ENCODE assay signal across 24 cellular contexts in genomic region chr6:149237464-149237863, GRCh38.
DNase-seq lines count a peak whose midpoint lies in the region; ATAC-seq, FAIRE-seq and TF ChIP-seq lines count a peak whose summit lies in the region.
"Had no signal": no experiment of that assay in that cellular context is flagged by ENCODE, and none has a peak within 500 bp of the region (broad histone marks: within the 10 kb centered on the region; RNA-seq: fewer than 3 reads in every experiment).

No MANE protein-coding gene starts in this region.

- H3K4me1 Mint-ChIP-seq in activated naive CD4-positive, alpha-beta T cell treated with anti-CD3 and anti-CD28 coated beads, Interleukin-2, amount 10 ng/mL, durations not matched to agents 7 days and 5 days = peaks cover 42% of the 10 kb centered on the region

- no peak for TF ChIP-seq EP300 in K562 (IDR thresholded peaks at IDR 0.05; ENCODE audit: low read length)
- no peak for TF ChIP-seq EP300 in gastroesophageal sphincter (IDR thresholded peaks at IDR 0.05)

- H4K8ac ChIP-seq in trophoblast cell (ENCODE audit: low read depth, low read length) = no peak overlapping the region

- TF ChIP-seq POLR2A in K562 (conservative IDR thresholded peaks at IDR 0.05) (no peak), gastroesophageal sphincter (IDR thresholded peaks at IDR 0.05) (no peak)

- H2BK120ac ChIP-seq in trophoblast cell (ENCODE audit: insufficient read depth, low read length, poor library complexity) = no peak overlapping the region

- H3K18ac ChIP-seq in trophoblast cell (ENCODE audit: low read length) = no peak overlapping the region

- H3K9me3 ChIP-seq in Karpas-422 (ENCODE audit: low read length) = no peaks in the 10 kb centered on the region
- no peaks in the 10 kb centered on the region for H3K9me3 ChIP-seq in K562 (replicated peaks; ENCODE audit: control insufficient read depth, insufficient read depth, low read depth, low read length)
- peaks cover 10% of the 10 kb centered on the region for H3K9me3 ChIP-seq in trophoblast cell (ENCODE audit: insufficient read depth, low read depth, low read length)
- H3K9me3 ChIP-seq in gastroesophageal sphincter = no peaks in the 10 kb centered on the region
- no peaks in the 10 kb centered on the region for H3K9me3 ChIP-seq in hepatocyte (ENCODE audit: low read depth)

- H4K12ac ChIP-seq in trophoblast cell (ENCODE audit: low read depth, low read length) = no peak overlapping the region

- no peak overlapping the region for H3K23ac ChIP-seq in trophoblast cell (ENCODE audit: low read length)

- H3K36me3 Mint-ChIP-seq in activated naive CD4-positive, alpha-beta T cell treated with anti-CD3 and anti-CD28 coated beads, Interleukin-2, amount 10 ng/mL, durations not matched to agents 7 days and 5 days = peaks cover 57% of the 10 kb centered on the region

- H3K9ac ChIP-seq in Karpas-422 (ENCODE audit: low read length) (no peak overlapping the region), K562 (ENCODE audit: insufficient read depth in 1 of 2, low read depth in 2 of 2, low read length in 2 of 2) (no peak overlapping the region), trophoblast cell (ENCODE audit: low read length) (no peak overlapping the region)
- H3K9ac ChIP-seq: KMS-11 had no signal

- H3K9me3 Mint-ChIP-seq in activated naive CD4-positive, alpha-beta T cell treated with anti-CD3 and anti-CD28 coated beads, Interleukin-2, amount 10 ng/mL, durations not matched to agents 7 days and 5 days = peaks cover 51% of the 10 kb centered on the region

- no peak overlapping the region for H3K4me3 Mint-ChIP-seq in activated naive CD4-positive, alpha-beta T cell treated with anti-CD3 and anti-CD28 coated beads, Interleukin-2, amount 10 ng/mL, durations not matched to agents 7 days and 5 days
- H3K4me3 Mint-ChIP-seq: CD4-positive, alpha-beta T cell; HFFc6 had no signal

- H3K4me2 ChIP-seq in Karpas-422 (ENCODE audit: low read depth, low read length, poor library complexity, severe bottlenecking) (no peak overlapping the region), K562 (ENCODE audit: insufficient read depth, low read length) (no peak overlapping the region; the same call in 1 of the 2 replicates), trophoblast cell (ENCODE audit: low read length) (no peak overlapping the region), hepatocyte (no peak overlapping the region)
- H3K4me2 ChIP-seq: KMS-11 had no signal

- H3K27ac Mint-ChIP-seq in activated naive CD4-positive, alpha-beta T cell treated with anti-CD3 and anti-CD28 coated beads, Interleukin-2, amount 10 ng/mL, durations not matched to agents 7 days and 5 days = peak overlapping the region; percentile 68
- H3K27ac Mint-ChIP-seq: CD4-positive, alpha-beta T cell; HFFc6 had no signal

- H3K14ac ChIP-seq in trophoblast cell (ENCODE audit: low read length) = no peak overlapping the region

- no peak overlapping the region for H3K4me3 ChIP-seq in Karpas-422 (ENCODE audit: low read length)
- H3K4me3 ChIP-seq in K562 = no peak overlapping the region
- H3K4me3 ChIP-seq in trophoblast cell (ENCODE audit: low read depth, low read length) = no peak overlapping the region
- no peak overlapping the region for H3K4me3 ChIP-seq in gastroesophageal sphincter
- no peak overlapping the region for H3K4me3 ChIP-seq in hepatocyte

- H3K36me3 ChIP-seq in Karpas-422 (ENCODE audit: insufficient read depth, low read length) (no peaks in the 10 kb centered on the region), K562 (ENCODE audit: control insufficient read depth, insufficient read depth, low read length) (no peaks in the 10 kb centered on the region), trophoblast cell (ENCODE audit: control insufficient read depth in 1 of 2, insufficient read depth in 2 of 2, low read length in 2 of 2) (peaks cover 0 to 1% of the 10 kb centered on the region in 2 experiments), gastroesophageal sphincter (no peaks in the 10 kb centered on the region), hepatocyte (replicated peaks; ENCODE audit: insufficient read depth, low read depth) (no peaks in the 10 kb centered on the region)

- peak overlapping the region; percentile 39 for H2AK5ac ChIP-seq in trophoblast cell (ENCODE audit: low read length)

- no peaks in the 10 kb centered on the region for H3K9me1 ChIP-seq in K562 (ENCODE audit: control insufficient read depth, insufficient read depth, low read length)

- H3K79me2 ChIP-seq in Karpas-422 (ENCODE audit: low read length) (no peaks in the 10 kb centered on the region), K562 (ENCODE audit: control insufficient read depth, insufficient read depth, low read length) (no peaks in the 10 kb centered on the region), trophoblast cell (ENCODE audit: control insufficient read depth, insufficient read depth, low read length, poor library complexity) (no peaks in the 10 kb centered on the region), hepatocyte (no peaks in the 10 kb centered on the region)

- peak; percentile 82 for ATAC-seq in K562
- no peak for ATAC-seq in gastroesophageal sphincter
- no peak for ATAC-seq in GM19351 (IDR thresholded peaks at IDR 0.05; ENCODE audit: unreplicated experiment)

- CTCF ChIA-PET in activated naive CD4-positive, alpha-beta T cell treated with anti-CD3 and anti-CD28 coated beads, Interleukin-2, amount 10 ng/mL, durations not matched to agents 7 days and 5 days (lab: Charles Lee) = interaction anchor here (0.7 to 0.9 kb wide), 4 partner anchors 10 to 89 kb away, joined by 3 to 5 read pairs (median 4); no protein-coding TSS in a partner anchor
- CTCF ChIA-PET in K562 (lab: Yijun Ruan, JAX; ENCODE audit: low intra/inter-chr PET ratio) = no interaction called here

- WGBS in K562 (ENCODE audit: insufficient coverage, low coverage, missing lambda C conversion rate) = 15% methylated on average over 6 of the region's 6 CpGs
- WGBS in trophoblast cell (ENCODE audit: extremely low coverage, insufficient coverage, insufficient read length) = no CpG with 5 or more reads among the region's 6 CpGs
- WGBS in gastroesophageal sphincter (ENCODE audit: low coverage in 1 of 2), 2 donors = 93% methylated on average over 6 of the region's 6 CpGs; no CpG with 5 or more reads in 1 of the 2 donors
- 89% methylated on average over 6 of the region's 6 CpGs for WGBS in hepatocyte (ENCODE audit: low lambda C conversion rate, missing lambda C conversion rate)

- no TSS peak for BruUV-seq in K562 (replicated peaks; lab: Mats Ljungman, UMichigan)

- intact Hi-C loops in K562 (cut with micrococcal nuclease) = no loop called here

- POLR2A ChIA-PET in K562 (lab: Yijun Ruan, JAX) = interaction anchor here (0.5 to 0.8 kb wide), 3 partner anchors 11 to 566 kb away, joined by 3 to 4 read pairs (median 3); no protein-coding TSS in a partner anchor

- no peak overlapping the region for H3K4ac ChIP-seq in trophoblast cell (ENCODE audit: low read depth, low read length)

- H3K27ac ChIP-seq in Karpas-422 (ENCODE audit: low read length) (no peak overlapping the region), K562 (ENCODE audit: extremely low read depth, low read depth, low read length) (no peak overlapping the region), trophoblast cell (ENCODE audit: low read depth, low read length) (no peak overlapping the region), gastroesophageal sphincter (no peak overlapping the region), hepatocyte (no peak overlapping the region)
- H3K27ac ChIP-seq: KMS-11 had no signal

- in situ Hi-C loops in K562 (cut with MboI) = no loop called here

- H3K9me2 ChIP-seq in Karpas-422 (replicated peaks; ENCODE audit: insufficient read depth, low read length) (no peaks in the 10 kb centered on the region), hepatocyte (replicated peaks; ENCODE audit: insufficient read depth) (no peaks in the 10 kb centered on the region)

- FAIRE-seq in K562 (lab: Jason Lieb, UNC) = no peak
- FAIRE-seq: G401.6, GM12892, GM18507, H54 had no signal

- TF ChIP-seq RAD21 in K562 (CRISPR knock-in tag; conservative IDR thresholded peaks at IDR 0.05 in 1 of 2, IDR thresholded peaks at IDR 0.05 in 1 of 2) = no peak

- H3K27me3 ChIP-seq in Karpas-422 (ENCODE audit: low read length) = no peaks in the 10 kb centered on the region
- H3K27me3 ChIP-seq in K562 (ENCODE audit: control insufficient read depth in 2 of 2, insufficient read depth in 2 of 2, low read length in 2 of 2) = peaks cover 0 to 6% of the 10 kb centered on the region in 2 experiments; a peak in 1 of 5 replicates
- H3K27me3 ChIP-seq in trophoblast cell (ENCODE audit: insufficient read depth, low read length) = no peaks in the 10 kb centered on the region
- no peaks in the 10 kb centered on the region for H3K27me3 ChIP-seq in gastroesophageal sphincter
- no peaks in the 10 kb centered on the region for H3K27me3 ChIP-seq in hepatocyte

- no peaks in the 10 kb centered on the region for H4K20me1 ChIP-seq in Karpas-422 (ENCODE audit: insufficient read depth, low read depth, low read length)
- H4K20me1 ChIP-seq in K562 (replicated peaks; ENCODE audit: control insufficient read depth, insufficient read depth, low read length) = no peaks in the 10 kb centered on the region
- no peaks in the 10 kb centered on the region for H4K20me1 ChIP-seq in hepatocyte (ENCODE audit: insufficient read depth, poor library complexity, severe bottlenecking)

- no peak for DNase-seq in activated naive CD4-positive, alpha-beta T cell treated with anti-CD3 and anti-CD28 coated beads, Interleukin-2, amount 10 ng/mL, durations not matched to agents 7 days and 5 days
- no peak for DNase-seq in activated naive CD4-positive, alpha-beta T cell (lab: John Stamatoyannopoulos, UW)
- peak; percentile 51 for DNase-seq in Karpas-422
- no peak for DNase-seq in K562 (ENCODE audit: extremely low read depth in 1 of 4, low spot score in 3 of 4)
- DNase-seq in trophoblast cell = no peak
- DNase-seq in hepatocyte (ENCODE audit: low spot score) = no peak
- DNase-seq: CD4-positive, alpha-beta T cell; COR-L47; DMS 273 treated with DMSO at 0.1 percent for 48 hours; HFFc6; NCI-H1436; NCI-H2029; NCI-H2171; NCI-H345; NCI-H524; NCI-H82; Right ventricle myocardium superior had no signal

- no peak overlapping the region for H2BK5ac ChIP-seq in trophoblast cell (ENCODE audit: low read depth, low read length, poor library complexity)

- no peaks in the 10 kb centered on the region for H3K4me1 ChIP-seq in Karpas-422 (ENCODE audit: low read length)
- peaks cover 4 to 22% of the 10 kb centered on the region in 2 experiments for H3K4me1 ChIP-seq in K562 (replicated peaks in 1 of 2; ENCODE audit: control insufficient read depth in 2 of 2, insufficient read depth in 2 of 2, low read length in 2 of 2)
- peaks cover 10 to 12% of the 10 kb centered on the region in 2 experiments for H3K4me1 ChIP-seq in trophoblast cell (ENCODE audit: control insufficient read depth in 1 of 2, insufficient read depth in 2 of 2, low read length in 2 of 2)
- H3K4me1 ChIP-seq in gastroesophageal sphincter = peaks cover 0 to 48% (median 0%) of the 10 kb centered on the region in 3 donors
- peaks cover 14% of the 10 kb centered on the region for H3K4me1 ChIP-seq in hepatocyte (ENCODE audit: insufficient read depth)

- H2AFZ ChIP-seq in Karpas-422 (ENCODE audit: low read length) (no peak overlapping the region), K562 (ENCODE audit: low read depth, low read length) (no peak overlapping the region), trophoblast cell (ENCODE audit: insufficient read depth, low read length, poor library complexity) (no peak overlapping the region), hepatocyte (no peak overlapping the region)

- no peaks in the 10 kb centered on the region for H3K27me3 Mint-ChIP-seq in activated naive CD4-positive, alpha-beta T cell treated with anti-CD3 and anti-CD28 coated beads, Interleukin-2, amount 10 ng/mL, durations not matched to agents 7 days and 5 days
- H3K27me3 Mint-ChIP-seq: CD4-positive, alpha-beta T cell had no signal

- H4K91ac ChIP-seq in trophoblast cell (ENCODE audit: low read depth, low read length) = no peak overlapping the region

- H3K79me1 ChIP-seq in trophoblast cell (ENCODE audit: low read length) = peaks cover 7% of the 10 kb centered on the region

- TF ChIP-seq CTCF in K562 (IDR thresholded peaks at IDR 0.05 in 2 of 3, conservative IDR thresholded peaks at IDR 0.05 in 1 of 3; ENCODE audit: insufficient read depth in 2 of 3, low read depth in 1 of 3, low read length in 3 of 3) (peak; percentile 14 to 30 (median 17); a peak in 1 of 6 replicates), gastroesophageal sphincter (IDR thresholded peaks at IDR 0.05) (no peak), hepatocyte (IDR thresholded peaks at IDR 0.05; ENCODE audit: poor library complexity) (no peak)

- no peak overlapping the region for H2BK12ac ChIP-seq in trophoblast cell (ENCODE audit: low read length)

Comparison
In these comparisons a context has a peak if more than half of its experiments do, and no peak if none do; other contexts are left out.
1. CTCF ChIP-seq: peak in K562 (3 of 3); none in gastroesophageal sphincter (0 of 4) and hepatocyte (single experiment).